ENCODE assay signal across 1 cellular context in the genomic region with DNA sequence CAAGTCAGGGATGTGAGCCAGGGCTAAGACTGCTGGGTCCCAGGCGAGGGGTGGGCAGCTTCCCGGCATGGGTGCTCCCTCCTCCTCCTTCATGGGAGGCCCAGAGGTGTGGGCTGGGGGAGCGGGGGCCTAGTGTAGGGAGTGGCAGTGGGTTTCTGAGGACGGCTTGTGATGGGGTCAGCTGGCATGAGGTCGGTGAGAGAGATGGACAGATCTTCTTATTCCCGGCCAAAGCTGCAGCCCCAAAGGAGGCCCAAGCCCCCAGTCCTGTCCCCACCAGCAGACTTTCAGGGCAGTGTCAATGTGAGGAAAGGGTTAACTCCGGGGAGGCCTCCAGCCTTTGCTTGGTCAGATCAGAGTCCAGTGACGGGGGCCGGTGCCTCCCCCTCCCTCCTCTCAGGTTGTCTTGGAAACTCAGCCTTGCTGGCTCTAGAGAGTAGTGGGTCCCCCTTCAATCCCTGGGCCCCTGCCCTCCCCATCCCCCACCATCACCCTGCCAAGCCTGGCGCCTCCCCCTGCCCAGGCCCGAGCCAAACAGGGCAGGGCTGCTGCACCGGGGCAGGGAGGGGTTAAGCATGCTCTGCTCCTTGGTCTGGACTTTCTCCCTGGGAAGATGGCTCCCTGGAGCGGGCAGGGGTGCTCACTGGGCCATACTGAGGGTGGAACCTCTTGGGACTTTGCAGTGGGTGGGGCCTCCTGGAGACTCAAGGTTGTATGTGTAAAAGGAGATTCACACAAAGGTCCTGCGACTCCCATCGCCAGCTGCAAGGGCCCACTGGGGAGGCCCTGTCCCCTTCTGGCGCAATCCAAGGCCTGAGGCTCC.
A peak's percentile ranks its signal among the peaks of the same experiment; 100 is the strongest.
TF ChIP-seq lines count a peak whose summit lies in the region.

No MANE protein-coding gene starts in this region.

TF ChIP-seq in HepG2, 621 proteins besides CTCF, POLR2A, EP300 and RAD21 (continued from another document and continues in another):
- TF ChIP-seq ZNF670 (CRISPR knock-in tag; IDR thresholded peaks at IDR 0.05; ENCODE audit: borderline replicate concordance), result no peak
- TF ChIP-seq, protein P1, sequence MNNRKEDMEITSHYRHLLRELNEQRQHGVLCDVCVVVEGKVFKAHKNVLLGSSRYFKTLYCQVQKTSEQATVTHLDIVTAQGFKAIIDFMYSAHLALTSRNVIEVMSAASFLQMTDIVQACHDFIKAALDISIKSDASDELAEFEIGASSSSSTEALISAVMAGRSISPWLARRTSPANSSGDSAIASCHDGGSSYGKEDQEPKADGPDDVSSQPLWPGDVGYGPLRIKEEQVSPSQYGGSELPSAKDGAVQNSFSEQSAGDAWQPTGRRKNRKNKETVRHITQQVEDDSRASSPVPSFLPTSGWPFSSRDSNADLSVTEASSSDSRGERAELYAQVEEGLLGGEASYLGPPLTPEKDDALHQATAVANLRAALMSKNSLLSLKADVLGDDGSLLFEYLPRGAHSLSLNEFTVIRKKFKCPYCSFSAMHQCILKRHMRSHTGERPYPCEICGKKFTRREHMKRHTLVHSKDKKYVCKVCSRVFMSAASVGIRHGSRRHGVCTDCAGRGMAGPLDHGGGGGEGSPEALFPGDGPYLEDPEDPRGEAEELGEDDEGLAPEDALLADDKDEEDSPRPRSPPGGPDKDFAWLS (CRISPR knock-in tag; IDR thresholded peaks at IDR 0.05; ENCODE audit: borderline replicate concordance), result 0 out of 2 replicates have a peak, but pooled peaks have one; percentile 29
- TF ChIP-seq ZBTB7A (CRISPR knock-in tag; IDR thresholded peaks at IDR 0.05), result peak; percentile 94
- no peak; the same call in 1 of the 2 replicates for TF ChIP-seq ZNF256 (CRISPR knock-in tag; conservative IDR thresholded peaks at IDR 0.05)
- TF ChIP-seq ZNF816 (CRISPR knock-in tag; IDR thresholded peaks at IDR 0.05; ENCODE audit: borderline replicate concordance), result no peak
- TF ChIP-seq NCOR1 (IDR thresholded peaks at IDR 0.05; ENCODE audit: borderline replicate concordance, low read length), result peak; percentile 97
- TF ChIP-seq ZNF230 (CRISPR knock-in tag; IDR thresholded peaks at IDR 0.05), result no peak
- TF ChIP-seq GTF3A (CRISPR knock-in tag; conservative IDR thresholded peaks at IDR 0.05), result no peak
- TF ChIP-seq, protein P2, sequence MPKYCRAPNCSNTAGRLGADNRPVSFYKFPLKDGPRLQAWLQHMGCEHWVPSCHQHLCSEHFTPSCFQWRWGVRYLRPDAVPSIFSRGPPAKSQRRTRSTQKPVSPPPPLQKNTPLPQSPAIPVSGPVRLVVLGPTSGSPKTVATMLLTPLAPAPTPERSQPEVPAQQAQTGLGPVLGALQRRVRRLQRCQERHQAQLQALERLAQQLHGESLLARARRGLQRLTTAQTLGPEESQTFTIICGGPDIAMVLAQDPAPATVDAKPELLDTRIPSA (CRISPR knock-in tag; IDR thresholded peaks at IDR 0.05; ENCODE audit: borderline replicate concordance), result no peak
- TF ChIP-seq NFIB (CRISPR knock-in tag; IDR thresholded peaks at IDR 0.05; ENCODE audit: borderline replicate concordance), result no peak
- TF ChIP-seq PHF21A (CRISPR knock-in tag; IDR thresholded peaks at IDR 0.05), result peak; percentile 86
- peak; percentile 67 for TF ChIP-seq CHD2 (IDR thresholded peaks at IDR 0.05; ENCODE audit: low read depth, low read length)
- no peak for TF ChIP-seq IKZF4 (CRISPR knock-in tag; IDR thresholded peaks at IDR 0.05; ENCODE audit: borderline replicate concordance, low read depth, not compliant biosample characterization)
- TF ChIP-seq ZSCAN30 (CRISPR knock-in tag; IDR thresholded peaks at IDR 0.05), result 0 out of 2 replicates have a peak, but pooled peaks have one; percentile 74
- TF ChIP-seq THAP9 (CRISPR knock-in tag; IDR thresholded peaks at IDR 0.05; ENCODE audit: borderline replicate concordance), result peak; percentile 58; the same call in 1 of the 2 replicates
- TF ChIP-seq ZNF761 (CRISPR knock-in tag; conservative IDR thresholded peaks at IDR 0.05), result no peak
- TF ChIP-seq DR1 (CRISPR knock-in tag; IDR thresholded peaks at IDR 0.05), result peak; percentile 70; the same call in 1 of the 2 replicates
- TF ChIP-seq SRF (IDR thresholded peaks at IDR 0.05; ENCODE audit: low read depth, low read length), result peak; percentile 47; the same call in 1 of the 2 replicates
- TF ChIP-seq EEA1 (CRISPR knock-in tag; IDR thresholded peaks at IDR 0.05; ENCODE audit: borderline replicate concordance), result no peak
- TF ChIP-seq NFYC (CRISPR knock-in tag; IDR thresholded peaks at IDR 0.05), result peak; percentile 44
- TF ChIP-seq, protein P3, sequence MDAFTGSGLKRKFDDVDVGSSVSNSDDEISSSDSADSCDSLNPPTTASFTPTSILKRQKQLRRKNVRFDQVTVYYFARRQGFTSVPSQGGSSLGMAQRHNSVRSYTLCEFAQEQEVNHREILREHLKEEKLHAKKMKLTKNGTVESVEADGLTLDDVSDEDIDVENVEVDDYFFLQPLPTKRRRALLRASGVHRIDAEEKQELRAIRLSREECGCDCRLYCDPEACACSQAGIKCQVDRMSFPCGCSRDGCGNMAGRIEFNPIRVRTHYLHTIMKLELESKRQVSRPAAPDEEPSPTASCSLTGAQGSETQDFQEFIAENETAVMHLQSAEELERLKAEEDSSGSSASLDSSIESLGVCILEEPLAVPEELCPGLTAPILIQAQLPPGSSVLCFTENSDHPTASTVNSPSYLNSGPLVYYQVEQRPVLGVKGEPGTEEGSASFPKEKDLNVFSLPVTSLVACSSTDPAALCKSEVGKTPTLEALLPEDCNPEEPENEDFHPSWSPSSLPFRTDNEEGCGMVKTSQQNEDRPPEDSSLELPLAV (CRISPR knock-in tag; conservative IDR thresholded peaks at IDR 0.05; ENCODE audit: low read depth), result no peak
- no peak for TF ChIP-seq ZNF20 (CRISPR knock-in tag; IDR thresholded peaks at IDR 0.05)
- TF ChIP-seq, protein P4, sequence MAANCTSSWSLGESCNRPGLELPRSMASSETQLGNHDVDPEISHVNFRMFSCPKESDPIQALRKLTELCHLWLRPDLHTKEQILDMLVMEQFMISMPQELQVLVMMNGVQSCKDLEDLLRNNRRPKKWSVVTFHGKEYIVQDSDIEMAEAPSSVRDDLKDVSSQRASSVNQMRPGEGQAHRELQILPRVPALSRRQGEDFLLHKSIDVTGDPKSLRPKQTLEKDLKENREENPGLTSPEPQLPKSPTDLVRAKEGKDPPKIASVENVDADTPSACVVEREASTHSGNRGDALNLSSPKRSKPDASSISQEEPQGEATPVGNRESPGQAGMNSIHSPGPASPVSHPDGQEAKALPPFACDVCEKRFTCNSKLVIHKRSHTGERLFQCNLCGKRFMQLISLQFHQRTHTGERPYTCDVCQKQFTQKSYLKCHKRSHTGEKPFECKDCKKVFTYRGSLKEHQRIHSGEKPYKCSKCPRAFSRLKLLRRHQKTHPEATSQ (CRISPR knock-in tag; IDR thresholded peaks at IDR 0.05; ENCODE audit: borderline replicate concordance), result no peak; the same call in 1 of the 2 replicates
- no peak for TF ChIP-seq EZH2 (conservative IDR thresholded peaks at IDR 0.05; ENCODE audit: low read depth, low read length)
- TF ChIP-seq, protein P5, sequence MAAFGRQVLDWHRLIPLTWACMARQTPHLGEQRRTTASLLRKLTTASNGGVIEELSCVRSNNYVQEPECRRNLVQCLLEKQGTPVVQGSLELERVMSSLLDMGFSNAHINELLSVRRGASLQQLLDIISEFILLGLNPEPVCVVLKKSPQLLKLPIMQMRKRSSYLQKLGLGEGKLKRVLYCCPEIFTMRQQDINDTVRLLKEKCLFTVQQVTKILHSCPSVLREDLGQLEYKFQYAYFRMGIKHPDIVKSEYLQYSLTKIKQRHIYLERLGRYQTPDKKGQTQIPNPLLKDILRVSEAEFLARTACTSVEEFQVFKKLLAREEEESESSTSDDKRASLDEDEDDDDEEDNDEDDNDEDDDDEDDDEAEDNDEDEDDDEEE (CRISPR knock-in tag; IDR thresholded peaks at IDR 0.05), result 0 out of 2 replicates have a peak, but pooled peaks have one; percentile 22
- no peak for TF ChIP-seq DNMT3B (CRISPR knock-in tag; conservative IDR thresholded peaks at IDR 0.05)
- TF ChIP-seq PITX1 (CRISPR knock-in tag; IDR thresholded peaks at IDR 0.05), result peak; percentile 87
- TF ChIP-seq HDAC1 (CRISPR knock-in tag; IDR thresholded peaks at IDR 0.05), result peak; percentile 90
- 0 out of 2 replicates have a peak, but pooled peaks have one; percentile 45 for TF ChIP-seq NCOA1 (CRISPR knock-in tag; IDR thresholded peaks at IDR 0.05)
- TF ChIP-seq, protein P6, sequence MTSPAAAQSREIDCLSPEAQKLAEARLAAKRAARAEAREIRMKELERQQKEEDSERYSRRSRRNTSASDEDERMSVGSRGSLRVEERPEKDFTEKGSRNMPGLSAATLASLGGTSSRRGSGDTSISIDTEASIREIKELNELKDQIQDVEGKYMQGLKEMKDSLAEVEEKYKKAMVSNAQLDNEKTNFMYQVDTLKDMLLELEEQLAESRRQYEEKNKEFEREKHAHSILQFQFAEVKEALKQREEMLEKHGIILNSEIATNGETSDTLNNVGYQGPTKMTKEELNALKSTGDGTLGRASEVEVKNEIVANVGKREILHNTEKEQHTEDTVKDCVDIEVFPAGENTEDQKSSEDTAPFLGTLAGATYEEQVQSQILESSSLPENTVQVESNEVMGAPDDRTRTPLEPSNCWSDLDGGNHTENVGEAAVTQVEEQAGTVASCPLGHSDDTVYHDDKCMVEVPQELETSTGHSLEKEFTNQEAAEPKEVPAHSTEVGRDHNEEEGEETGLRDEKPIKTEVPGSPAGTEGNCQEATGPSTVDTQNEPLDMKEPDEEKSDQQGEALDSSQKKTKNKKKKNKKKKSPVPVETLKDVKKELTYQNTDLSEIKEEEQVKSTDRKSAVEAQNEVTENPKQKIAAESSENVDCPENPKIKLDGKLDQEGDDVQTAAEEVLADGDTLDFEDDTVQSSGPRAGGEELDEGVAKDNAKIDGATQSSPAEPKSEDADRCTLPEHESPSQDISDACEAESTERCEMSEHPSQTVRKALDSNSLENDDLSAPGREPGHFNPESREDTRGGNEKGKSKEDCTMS (CRISPR knock-in tag; conservative IDR thresholded peaks at IDR 0.05), result no peak
- TF ChIP-seq MAFK (conservative IDR thresholded peaks at IDR 0.05 in 1 of 2, IDR thresholded peaks at IDR 0.05 in 1 of 2; ENCODE audit: low read length in 2 of 2), result no peak
- no peak for TF ChIP-seq ZFP82 (CRISPR knock-in tag; IDR thresholded peaks at IDR 0.05; ENCODE audit: borderline replicate concordance)
- peak; percentile 66 for TF ChIP-seq GATAD1 (CRISPR knock-in tag; IDR thresholded peaks at IDR 0.05)
- TF ChIP-seq GRHL1 (CRISPR knock-in tag; conservative IDR thresholded peaks at IDR 0.05), result no peak
- peak; percentile 30; the same call in 1 of the 2 replicates for TF ChIP-seq ZNF274 (CRISPR knock-in tag; IDR thresholded peaks at IDR 0.05)
- no peak for TF ChIP-seq RBM22 (optimal IDR thresholded peaks at IDR 0.05; ENCODE audit: low read length)
- peak; percentile 73 for TF ChIP-seq ZNF776 (CRISPR knock-in tag; IDR thresholded peaks at IDR 0.05)
- TF ChIP-seq ZNF570 (CRISPR knock-in tag; IDR thresholded peaks at IDR 0.05; ENCODE audit: borderline replicate concordance), result no peak
- TF ChIP-seq POLR2AphosphoS2 (IDR thresholded peaks at IDR 0.05; ENCODE audit: low read depth, low read length), result peak; percentile 60; the same call in 1 of the 2 replicates
- TF ChIP-seq TBX2 (CRISPR knock-in tag; IDR thresholded peaks at IDR 0.05; ENCODE audit: borderline replicate concordance), result peak; percentile 85
- no peak for TF ChIP-seq FLYWCH1 (CRISPR knock-in tag; IDR thresholded peaks at IDR 0.05)
- TF ChIP-seq ZNF124 (CRISPR knock-in tag; IDR thresholded peaks at IDR 0.05), result no peak
- TF ChIP-seq, protein P7, sequence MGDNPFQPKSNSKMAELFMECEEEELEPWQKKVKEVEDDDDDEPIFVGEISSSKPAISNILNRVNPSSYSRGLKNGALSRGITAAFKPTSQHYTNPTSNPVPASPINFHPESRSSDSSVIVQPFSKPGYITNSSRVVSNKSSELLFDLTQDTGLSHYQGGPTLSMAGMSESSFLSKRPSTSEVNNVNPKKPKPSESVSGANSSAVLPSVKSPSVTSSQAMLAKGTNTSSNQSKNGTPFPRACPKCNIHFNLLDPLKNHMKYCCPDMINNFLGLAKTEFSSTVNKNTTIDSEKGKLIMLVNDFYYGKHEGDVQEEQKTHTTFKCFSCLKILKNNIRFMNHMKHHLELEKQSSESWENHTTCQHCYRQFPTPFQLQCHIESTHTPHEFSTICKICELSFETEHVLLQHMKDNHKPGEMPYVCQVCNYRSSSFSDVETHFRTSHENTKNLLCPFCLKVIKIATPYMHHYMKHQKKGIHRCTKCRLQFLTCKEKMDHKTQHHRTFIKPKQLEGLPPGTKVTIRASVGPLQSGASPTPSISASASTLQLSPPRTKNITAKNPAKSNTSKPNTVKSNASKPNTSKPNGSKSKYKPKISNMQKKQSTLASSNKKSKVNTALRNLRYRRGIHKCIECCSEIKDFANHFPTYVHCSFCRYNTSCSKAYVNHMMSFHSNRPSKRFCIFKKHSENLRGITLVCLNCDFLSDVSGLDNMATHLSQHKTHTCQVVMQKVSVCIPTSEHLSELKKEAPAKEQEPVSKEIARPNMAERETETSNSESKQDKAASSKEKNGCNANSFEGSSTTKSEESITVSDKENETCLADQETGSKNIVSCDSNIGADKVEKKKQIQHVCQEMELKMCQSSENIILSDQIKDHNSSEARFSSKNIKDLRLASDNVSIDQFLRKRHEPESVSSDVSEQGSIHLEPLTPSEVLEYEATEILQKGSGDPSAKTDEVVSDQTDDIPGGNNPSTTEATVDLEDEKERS (CRISPR knock-in tag; IDR thresholded peaks at IDR 0.05), result no peak
- TF ChIP-seq ZFP1 (CRISPR knock-in tag; IDR thresholded peaks at IDR 0.05), result no peak
